Comparison of ENCODE assay signal across 38 cellular contexts in genomic region chr12:113505941-113506340, GRCh38. TPM values are rescaled to one million over a fixed set of nuclear protein-coding genes. Genes with fewer than 3 reads are reported as not detected.
"Had no signal": no experiment of that assay in that cellular context is flagged by ENCODE, and none has a peak within 500 bp of the region (broad histone marks: within the 10 kb centered on the region; RNA-seq: fewer than 3 reads in every experiment).

No MANE protein-coding gene starts in this region.

- H3K27me3 ChIP-seq: ascending aorta had no signal

- H3K9me3 Mint-ChIP-seq: activated CD4-positive, alpha-beta memory T cell treated with anti-CD3 and anti-CD28 coated beads, Interleukin-2, amount 10 ng/mL, durations not matched to agents 7 days and 5 days; activated CD4-positive, alpha-beta T cell treated with anti-CD3 and anti-CD28 coated beads, Interleukin-2, amount 10 ng/mL, durations not matched to agents 7 days and 5 days; activated naive CD4-positive, alpha-beta T cell treated with anti-CD3 and anti-CD28 coated beads, Interleukin-2, amount 10 ng/mL, durations not matched to agents 7 days and 5 days; activated naive CD4-positive, alpha-beta T cell treated with anti-CD3 and anti-CD28 coated beads, Interleukin-2, amount 50 U/mL, for 24 hours; activated naive CD8-positive, alpha-beta T cell treated with anti-CD3 and anti-CD28 coated beads, Interleukin-2, amount 10 ng/mL, durations not matched to agents 7 days and 5 days; activated naive CD8-positive, alpha-beta T cell treated with anti-CD3 and anti-CD28 coated beads, Interleukin-2, amount 50 U/mL, for 24 hours; activated T-cell treated with anti-CD3 and anti-CD28 coated beads, Interleukin-2, amount 50 U/mL, for 24 hours; activated T-helper 2 cell treated with anti-CD3 and anti-CD28 coated beads, Interferon-gamma antibody, Interleukin-2, Interleukin-4, amounts not matched to agents 10 μg/mL and 5 μg/mL and 100 μg/mL, durations not matched to agents 14 hours and 24 hours and 36 hours; central memory CD8-positive, alpha-beta T cell; T-helper 1 cell treated with Interleukin-12 subunit alpha and Interleukin-12 subunit beta and Interleukin-4 antibody, amounts not matched to agents 30 μg/mL and 1 μg/mL, for 36 hours; T-helper 2 cell treated with Interferon-gamma antibody and Interleukin-4, amounts not matched to agents 5 μg/mL and 100 μg/mL, for 36 hours had no signal

- H3K4me1 ChIP-seq: ascending aorta had no signal

- H3K36me3 Mint-ChIP-seq: activated CD8-positive, alpha-beta memory T cell treated with anti-CD3 and anti-CD28 coated beads, Interleukin-2, amount 10 ng/mL, durations not matched to agents 7 days and 5 days; activated naive CD4-positive, alpha-beta T cell treated with anti-CD3 and anti-CD28 coated beads, Interleukin-2, amount 10 ng/mL, durations not matched to agents 7 days and 5 days; activated naive CD4-positive, alpha-beta T cell treated with anti-CD3 and anti-CD28 coated beads, Interleukin-2, amount 50 U/mL, for 24 hours; activated naive CD8-positive, alpha-beta T cell; activated naive CD8-positive, alpha-beta T cell treated with anti-CD3 and anti-CD28 coated beads, Interleukin-2, amount 10 ng/mL, durations not matched to agents 7 days and 5 days; brain had no signal

- H3K9me3 ChIP-seq: ascending aorta had no signal

- ATAC-seq: activated CD4-positive, alpha-beta T cell treated with anti-CD3 and anti-CD28 coated beads for 36 hours; activated CD4-positive, CD25-positive, alpha-beta regulatory T cell treated with anti-CD3 and anti-CD28 coated beads, Interleukin-2, amount 50 U/mL, for 24 hours; activated CD8-positive, alpha-beta memory T cell treated with anti-CD3 and anti-CD28 coated beads, Interleukin-2, amount 10 ng/mL, durations not matched to agents 7 days and 5 days; activated CD8-positive, alpha-beta T cell treated with anti-CD3 and anti-CD28 coated beads, Interleukin-2, amount 10 ng/mL, durations not matched to agents 7 days and 5 days; activated naive CD8-positive, alpha-beta T cell treated with anti-CD3 and anti-CD28 coated beads, Interleukin-2, amount 50 U/mL, for 24 hours had no signal

- H3K36me3 ChIP-seq: ascending aorta, cardiac muscle cell had no signal

- H3K4me3 ChIP-seq: ascending aorta, cardiac muscle cell had no signal

- H3K4me1 Mint-ChIP-seq: activated CD4-positive, alpha-beta memory T cell treated with anti-CD3 and anti-CD28 coated beads, Interleukin-2, amount 10 ng/mL, durations not matched to agents 7 days and 5 days; activated CD4-positive, alpha-beta T cell treated with anti-CD3 and anti-CD28 coated beads for 36 hours; activated CD4-positive, alpha-beta T cell treated with anti-CD3 and anti-CD28 coated beads, Interleukin-2, amount 10 ng/mL, durations not matched to agents 7 days and 5 days; activated CD8-positive, alpha-beta memory T cell treated with anti-CD3 and anti-CD28 coated beads, Interleukin-2, amount 10 ng/mL, durations not matched to agents 7 days and 5 days; activated naive CD4-positive, alpha-beta T cell treated with anti-CD3 and anti-CD28 coated beads, Interleukin-2, amount 10 ng/mL, durations not matched to agents 7 days and 5 days; activated naive CD4-positive, alpha-beta T cell treated with anti-CD3 and anti-CD28 coated beads, Interleukin-2, amount 50 U/mL, for 24 hours; activated naive CD8-positive, alpha-beta T cell treated with anti-CD3 and anti-CD28 coated beads, Interleukin-2, amount 10 ng/mL, durations not matched to agents 7 days and 5 days; activated naive CD8-positive, alpha-beta T cell treated with anti-CD3 and anti-CD28 coated beads, Interleukin-2, amount 50 U/mL, for 24 hours; central memory CD8-positive, alpha-beta T cell had no signal

- FAIRE-seq: bronchial epithelial cell, TTC549 had no signal

- H3K4me3 Mint-ChIP-seq: activated CD4-positive, alpha-beta memory T cell treated with anti-CD3 and anti-CD28 coated beads, Interleukin-2, amount 10 ng/mL, durations not matched to agents 7 days and 5 days; activated CD4-positive, alpha-beta T cell treated with anti-CD3 and anti-CD28 coated beads for 36 hours; activated CD4-positive, alpha-beta T cell treated with anti-CD3 and anti-CD28 coated beads, Interleukin-2, amount 10 ng/mL, durations not matched to agents 7 days and 5 days; activated CD8-positive, alpha-beta memory T cell treated with anti-CD3 and anti-CD28 coated beads, Interleukin-2, amount 10 ng/mL, durations not matched to agents 7 days and 5 days; activated CD8-positive, alpha-beta T cell treated with anti-CD3 and anti-CD28 coated beads, Interleukin-2, amount 10 ng/mL, durations not matched to agents 7 days and 5 days; activated naive CD4-positive, alpha-beta T cell treated with anti-CD3 and anti-CD28 coated beads, Interleukin-2, amount 10 ng/mL, durations not matched to agents 7 days and 5 days; activated naive CD4-positive, alpha-beta T cell treated with anti-CD3 and anti-CD28 coated beads, Interleukin-2, amount 50 U/mL, for 24 hours; activated naive CD8-positive, alpha-beta T cell; activated naive CD8-positive, alpha-beta T cell treated with anti-CD3 and anti-CD28 coated beads, Interleukin-2, amount 10 ng/mL, durations not matched to agents 7 days and 5 days; activated naive CD8-positive, alpha-beta T cell treated with anti-CD3 and anti-CD28 coated beads, Interleukin-2, amount 50 U/mL, for 24 hours; activated T-cell treated with anti-CD3 and anti-CD28 coated beads, Interleukin-2, amount 50 U/mL, for 24 hours; brain; central memory CD8-positive, alpha-beta T cell; T-helper 1 cell treated with Interleukin-12 subunit alpha and Interleukin-12 subunit beta and Interleukin-4 antibody, amounts not matched to agents 30 μg/mL and 1 μg/mL, for 36 hours; T-helper 2 cell treated with Interferon-gamma antibody and Interleukin-4, amounts not matched to agents 5 μg/mL and 100 μg/mL, for 36 hours had no signal

- DNase-seq: activated CD4-positive, alpha-beta memory T cell treated with anti-CD3 and anti-CD28 coated beads, Interleukin-2, amount 10 ng/mL, durations not matched to agents 7 days and 5 days; activated CD4-positive, alpha-beta T cell treated with anti-CD3 and anti-CD28 coated beads for 1 hour; activated CD4-positive, alpha-beta T cell treated with anti-CD3 and anti-CD28 coated beads for 36 hours; activated CD4-positive, alpha-beta T cell treated with anti-CD3 and anti-CD28 coated beads for 48 hours; activated CD4-positive, alpha-beta T cell treated with anti-CD3 and anti-CD28 coated beads, Interleukin-2, amount 10 ng/mL, durations not matched to agents 7 days and 5 days; activated CD4-positive, alpha-beta T cell treated with anti-CD3 and anti-CD28 coated beads, Interleukin-2, amount 50 U/mL, for 48 hours; activated CD4-positive, CD25-positive, alpha-beta regulatory T cell; activated CD8-positive, alpha-beta memory T cell treated with anti-CD3 and anti-CD28 coated beads for 24 hours; activated CD8-positive, alpha-beta memory T cell treated with anti-CD3 and anti-CD28 coated beads, Interleukin-2, amount 10 ng/mL, durations not matched to agents 7 days and 5 days; activated CD8-positive, alpha-beta memory T cell treated with anti-CD3 and anti-CD28 coated beads, Interleukin-2, amount 50 U/mL, for 48 hours; activated CD8-positive, alpha-beta T cell treated with anti-CD3 and anti-CD28 coated beads, Interleukin-2, amount 10 ng/mL, durations not matched to agents 7 days and 5 days; activated effector memory CD4-positive, alpha-beta T cell treated with Interleukin-2 at 50 U/mL for 16 hours; activated gamma-delta T cell; activated naive CD4-positive, alpha-beta T cell treated with anti-CD3 and anti-CD28 coated beads, Interleukin-2, amount 10 ng/mL, durations not matched to agents 7 days and 5 days; activated naive CD4-positive, alpha-beta T cell treated with Interleukin-2 at 50 U/mL for 16 hours; activated naive CD8-positive, alpha-beta T cell treated with anti-CD3 and anti-CD28 coated beads, Interleukin-2, amount 10 ng/mL, durations not matched to agents 7 days and 5 days; activated naive CD8-positive, alpha-beta T cell treated with anti-CD3 and anti-CD28 coated beads, Interleukin-2, amount 50 U/mL, for 24 hours; activated T-cell treated with anti-CD3 and anti-CD28 coated beads, Interleukin-2, amount 50 U/mL, for 24 hours; activated T-cell treated with anti-CD3 and anti-CD28 coated beads, Interleukin-2, amount 50 U/mL, for 48 hours; amygdala; anterior cingulate cortex; cerebellar nuclear complex; T-helper 2 cell; T-helper 9 cell had no signal

- H3K27ac ChIP-seq: ascending aorta, cardiac muscle cell, VCaP had no signal

- H3K27ac Mint-ChIP-seq: activated CD4-positive, alpha-beta memory T cell treated with anti-CD3 and anti-CD28 coated beads, Interleukin-2, amount 10 ng/mL, durations not matched to agents 7 days and 5 days; activated CD4-positive, alpha-beta T cell treated with anti-CD3 and anti-CD28 coated beads for 36 hours; activated CD4-positive, alpha-beta T cell treated with anti-CD3 and anti-CD28 coated beads, Interleukin-2, amount 10 ng/mL, durations not matched to agents 7 days and 5 days; activated CD8-positive, alpha-beta memory T cell treated with anti-CD3 and anti-CD28 coated beads, Interleukin-2, amount 10 ng/mL, durations not matched to agents 7 days and 5 days; activated CD8-positive, alpha-beta T cell treated with anti-CD3 and anti-CD28 coated beads, Interleukin-2, amount 10 ng/mL, durations not matched to agents 7 days and 5 days; activated naive CD4-positive, alpha-beta T cell treated with anti-CD3 and anti-CD28 coated beads, Interleukin-2, amount 10 ng/mL, durations not matched to agents 7 days and 5 days; activated naive CD4-positive, alpha-beta T cell treated with anti-CD3 and anti-CD28 coated beads, Interleukin-2, amount 50 U/mL, for 24 hours; activated naive CD8-positive, alpha-beta T cell; activated naive CD8-positive, alpha-beta T cell treated with anti-CD3 and anti-CD28 coated beads, Interleukin-2, amount 10 ng/mL, durations not matched to agents 7 days and 5 days; activated naive CD8-positive, alpha-beta T cell treated with anti-CD3 and anti-CD28 coated beads, Interleukin-2, amount 50 U/mL, for 24 hours; activated T-cell treated with anti-CD3 and anti-CD28 coated beads, Interleukin-2, amount 50 U/mL, for 24 hours; activated T-helper 2 cell treated with anti-CD3 and anti-CD28 coated beads, Interferon-gamma antibody, Interleukin-2, Interleukin-4, amounts not matched to agents 10 μg/mL and 5 μg/mL and 100 μg/mL, durations not matched to agents 14 hours and 24 hours and 36 hours; T-helper 1 cell treated with Interleukin-12 subunit alpha and Interleukin-12 subunit beta and Interleukin-4 antibody, amounts not matched to agents 30 μg/mL and 1 μg/mL, for 36 hours; T-helper 2 cell treated with Interferon-gamma antibody and Interleukin-4, amounts not matched to agents 5 μg/mL and 100 μg/mL, for 36 hours had no signal

RNA-seq across cellular contexts. Expression of gene LHX5, which starts 34.3 kb away (rescaled TPM):
- total RNA-seq: activated CD4-positive, alpha-beta memory T cell treated with anti-CD3 and anti-CD28 coated beads, Interleukin-2, amount 10 ng/mL, durations not matched to agents 7 days and 5 days; activated CD4-positive, alpha-beta T cell treated with anti-CD3 and anti-CD28 coated beads for 36 hours; activated CD4-positive, alpha-beta T cell treated with anti-CD3 and anti-CD28 coated beads, Interleukin-2, amount 10 ng/mL, durations not matched to agents 7 days and 5 days; activated CD8-positive, alpha-beta memory T cell treated with anti-CD3 and anti-CD28 coated beads, Interleukin-2, amount 10 ng/mL, durations not matched to agents 7 days and 5 days; activated CD8-positive, alpha-beta T cell treated with anti-CD3 and anti-CD28 coated beads, Interleukin-2, amount 10 ng/mL, durations not matched to agents 7 days and 5 days; activated naive CD8-positive, alpha-beta T cell treated with anti-CD3 and anti-CD28 coated beads, Interleukin-2, amount 10 ng/mL, durations not matched to agents 7 days and 5 days; activated T-helper 2 cell treated with anti-CD3 and anti-CD28 coated beads, Interferon-gamma antibody, Interleukin-2, Interleukin-4, amounts not matched to agents 10 μg/mL and 5 μg/mL and 100 μg/mL, durations not matched to agents 14 hours and 24 hours and 36 hours; ascending aorta; cardiac muscle cell; chondrocyte had no signal
- polyA plus RNA-seq: cardiac muscle cell had no signal
